In the genomic region with DNA sequence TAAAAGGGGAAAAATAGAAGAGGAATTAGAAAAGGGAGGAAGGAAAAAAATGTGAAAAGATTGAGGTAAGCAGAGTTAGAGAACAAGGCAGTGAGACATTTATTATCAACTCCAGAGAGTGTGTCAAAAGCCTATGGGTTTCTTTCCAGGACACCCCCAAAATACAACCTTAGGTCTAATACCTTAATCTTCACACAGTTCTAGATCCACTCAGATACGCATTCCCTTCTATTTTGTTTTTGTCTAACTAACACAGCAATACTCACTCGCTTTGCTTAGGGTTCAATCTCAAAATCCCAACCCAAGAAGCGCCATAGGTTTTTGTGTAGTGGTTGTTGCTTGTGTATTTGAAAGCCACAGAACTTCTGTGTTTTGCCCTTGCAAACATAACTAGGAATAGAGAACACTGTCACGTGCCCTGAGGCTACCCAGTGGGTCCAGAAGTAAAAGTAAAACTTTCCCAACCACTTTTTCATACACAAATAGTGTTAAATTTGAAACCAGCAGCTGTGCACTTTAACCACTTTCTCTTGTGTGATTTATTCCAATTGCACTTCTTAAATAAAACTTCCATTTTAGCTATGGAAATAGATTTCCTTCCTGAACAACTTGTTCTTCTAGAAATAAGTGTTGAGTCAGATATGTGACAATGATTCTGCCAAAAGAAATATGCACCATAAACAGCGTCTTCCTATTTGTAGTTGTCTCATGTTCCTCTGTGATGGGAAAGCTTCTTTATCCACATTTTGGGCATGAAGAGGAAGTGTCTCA, we compare ENCODE assay signal across 13 cellular contexts.
A peak's percentile ranks its signal among the peaks of the same experiment; 100 is the strongest.
DNase-seq lines count a peak whose midpoint lies in the region; ATAC-seq, FAIRE-seq and TF ChIP-seq lines count a peak whose summit lies in the region.
"Had no signal": no experiment of that assay in that cellular context is flagged by ENCODE, and none has a peak within 500 bp of the region (broad histone marks: within the 10 kb centered on the region; RNA-seq: fewer than 3 reads in every experiment).

No MANE protein-coding gene starts in this region.

- ATAC-seq in heart left ventricle = peak in 3 of 4 donors; percentile 20 to 46 (median 30)
- ATAC-seq in Right ventricle myocardium inferior = no peak
- ATAC-seq in HG02610 (IDR thresholded peaks at IDR 0.05; ENCODE audit: unreplicated experiment) = peak; percentile 95
- ATAC-seq in HG03460 (IDR thresholded peaks at IDR 0.05; ENCODE audit: unreplicated experiment) = peak; percentile 78

- H3K4me2 ChIP-seq in hepatocyte = no peak overlapping the region

- H3K27me3 Mint-ChIP-seq in type B pancreatic cell = no peaks in the 10 kb centered on the region

- H3K27ac Mint-ChIP-seq in type B pancreatic cell = peak overlapping the region; percentile 75
- H3K27ac Mint-ChIP-seq: WTC11 had no signal

- H3K79me2 ChIP-seq in hepatocyte = no peaks in the 10 kb centered on the region

- TF ChIP-seq CTCF in heart left ventricle (IDR thresholded peaks at IDR 0.05) = no peak
- TF ChIP-seq CTCF in type B pancreatic cell (conservative IDR thresholded peaks at IDR 0.05) = no peak
- TF ChIP-seq CTCF in hepatocyte (IDR thresholded peaks at IDR 0.05; ENCODE audit: poor library complexity) = no peak
- no peak for TF ChIP-seq CTCF in D721Med (IDR thresholded peaks at IDR 0.05; ENCODE audit: insufficient read depth, missing control alignments)

- H3K9me2 ChIP-seq in hepatocyte (replicated peaks; ENCODE audit: insufficient read depth) = no peaks in the 10 kb centered on the region

- H4K20me1 ChIP-seq in hepatocyte (ENCODE audit: insufficient read depth, poor library complexity, severe bottlenecking) = no peaks in the 10 kb centered on the region

- no peak for TF ChIP-seq POLR2A in heart left ventricle (IDR thresholded peaks at IDR 0.05)

- no peak overlapping the region for H2AFZ ChIP-seq in hepatocyte

- H3K4me3 ChIP-seq in heart left ventricle = no peak overlapping the region
- no peak overlapping the region for H3K4me3 ChIP-seq in hepatocyte
- H3K4me3 ChIP-seq: tibial nerve had no signal

- no peaks in the 10 kb centered on the region for H3K36me3 Mint-ChIP-seq in type B pancreatic cell
- H3K36me3 Mint-ChIP-seq: WTC11 had no signal

- H3K27ac ChIP-seq in heart left ventricle (peak overlapping the region in 5 of 12 donors; percentile 8 to 56 (median 18)), hepatocyte (no peak overlapping the region)
- H3K27ac ChIP-seq: tibial nerve had no signal

- intact Hi-C loops in heart left ventricle (cut with DNase I) (no loop called here), Right ventricle myocardium inferior (cut with DNase I) (no loop called here)

- peak overlapping the region; percentile 5 for H3K4me3 Mint-ChIP-seq in type B pancreatic cell
- H3K4me3 Mint-ChIP-seq: WTC11 had no signal

- H3K4me1 ChIP-seq in heart left ventricle (peaks cover 0 to 25% (median 4%) of the 10 kb centered on the region in 12 donors), hepatocyte (ENCODE audit: insufficient read depth) (no peaks in the 10 kb centered on the region)
- H3K4me1 ChIP-seq: tibial nerve had no signal

- H3K9me3 Mint-ChIP-seq in type B pancreatic cell = no peaks in the 10 kb centered on the region

- H3K9me3 ChIP-seq in heart left ventricle (peaks cover 0 to 16% (median 2%) of the 10 kb centered on the region in 12 donors), hepatocyte (ENCODE audit: low read depth) (no peaks in the 10 kb centered on the region)

- no peaks in the 10 kb centered on the region for H3K4me1 Mint-ChIP-seq in type B pancreatic cell (ENCODE audit: unreplicated experiment)
- H3K4me1 Mint-ChIP-seq: WTC11 had no signal

- H3K36me3 ChIP-seq in heart left ventricle = no peaks in the 10 kb centered on the region
- no peaks in the 10 kb centered on the region for H3K36me3 ChIP-seq in hepatocyte (replicated peaks; ENCODE audit: insufficient read depth, low read depth)
- H3K36me3 ChIP-seq: tibial nerve had no signal

- DNase-seq in heart left ventricle (no peak), Right ventricle myocardium inferior (ENCODE audit: missing footprints) (no peak), type B pancreatic cell (ENCODE audit: extremely low spot score, unreplicated experiment) (no peak), hepatocyte (ENCODE audit: low spot score) (no peak), D721Med (ENCODE audit: insufficient read length, low spot score) (no peak), NCI-H2107 (lab: John Stamatoyannopoulos, UW) (no peak)
- DNase-seq: 8988T; activated naive CD4-positive, alpha-beta T cell treated with Interleukin-2 at 50 U/mL for 16 hours; SHP77 treated with DMSO at 0.1 percent for 48 hours had no signal

- no peak for FAIRE-seq in D721Med (lab: Jason Lieb, UNC)

- no peaks in the 10 kb centered on the region for H3K27me3 ChIP-seq in heart left ventricle
- H3K27me3 ChIP-seq in hepatocyte = no peaks in the 10 kb centered on the region
- H3K27me3 ChIP-seq: tibial nerve had no signal

- 72 to 80% (median 77%) methylated on average over 5 of the region's 5 CpGs for WGBS in heart left ventricle, 4 donors
- WGBS in hepatocyte (ENCODE audit: low lambda C conversion rate, missing lambda C conversion rate) = 92% methylated on average over 5 of the region's 5 CpGs
